9 cellular contexts compared by ENCODE assay signal in the genomic region with DNA sequence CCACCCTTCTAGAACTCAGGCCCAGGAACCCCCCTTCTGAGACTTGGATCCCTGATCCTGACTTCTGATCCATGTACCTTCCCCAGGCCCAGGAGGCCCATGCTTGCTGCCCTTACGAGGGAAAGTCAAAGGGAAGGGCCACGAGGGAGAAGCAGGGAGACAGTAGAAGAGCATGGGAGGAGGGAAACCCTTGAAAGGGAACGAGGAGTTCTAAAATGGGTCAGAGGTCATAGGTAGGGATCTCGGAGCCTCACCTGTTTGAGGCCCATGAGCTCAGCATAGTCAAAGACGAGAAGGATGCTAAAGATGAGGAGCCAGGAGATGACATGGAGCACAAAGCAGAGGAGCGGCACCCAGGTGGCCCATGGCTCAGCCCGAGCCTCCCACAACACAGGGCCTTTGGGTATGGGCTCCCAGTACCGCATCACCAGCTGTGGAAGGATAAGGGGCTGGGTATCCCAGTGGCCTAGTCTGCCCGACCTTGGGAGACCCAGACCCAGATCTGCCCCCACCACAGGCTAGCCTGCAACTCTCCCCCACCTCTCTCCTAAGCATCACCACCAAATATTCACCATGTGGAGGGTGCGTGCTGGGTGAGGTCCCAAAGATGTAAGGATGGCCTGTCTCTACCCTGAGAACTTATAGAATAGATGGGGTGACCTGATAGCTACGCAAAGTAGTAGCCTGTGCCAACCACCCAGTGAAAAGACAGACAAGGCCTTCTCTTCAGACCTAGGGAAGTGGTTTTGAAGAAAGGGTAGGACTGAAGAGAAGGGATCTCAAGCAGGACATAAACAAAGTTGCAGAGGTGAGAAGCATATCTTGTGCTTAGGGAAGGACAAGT. TPM values are rescaled to one million over a fixed set of nuclear protein-coding genes. Genes with fewer than 3 reads are reported as not detected.
DNase-seq lines count a peak whose midpoint lies in the region; ATAC-seq and TF ChIP-seq lines count a peak whose summit lies in the region.
"Had no signal": no experiment of that assay in that cellular context is flagged by ENCODE, and none has a peak within 500 bp of the region (broad histone marks: within the 10 kb centered on the region; RNA-seq: fewer than 3 reads in every experiment).

No MANE protein-coding gene starts in this region.

- peaks cover 9% of the 10 kb centered on the region for H3K36me3 Mint-ChIP-seq in activated T-cell treated with anti-CD3 and anti-CD28 coated beads, Interleukin-2, amount 50 U/mL, for 4 hours (ENCODE audit: insufficient read depth)
- peaks cover 40% of the 10 kb centered on the region for H3K36me3 Mint-ChIP-seq in activated CD4-positive, alpha-beta memory T cell treated with anti-CD3 and anti-CD28 coated beads, Interleukin-2, amount 10 ng/mL, durations not matched to agents 7 days and 5 days (ENCODE audit: low read depth)

- ATAC-seq in activated T-cell treated with anti-CD3 and anti-CD28 coated beads, Interleukin-2, amount 50 U/mL, for 4 hours: no peak
- ATAC-seq in left lung (no peak), GM18517 (IDR thresholded peaks at IDR 0.05; ENCODE audit: unreplicated experiment) (no peak)

- POLR2A ChIA-PET in activated CD4-positive, alpha-beta memory T cell treated with anti-CD3 and anti-CD28 coated beads, Interleukin-2, amount 10 ng/mL, durations not matched to agents 7 days and 5 days (lab: Charles Lee): interaction anchor here (1.1 to 6.6 kb wide), 8 partner anchors 9 to 74 kb away, joined by 3 to 88 read pairs (median 8); partner anchors contain the start of genes MDC1 and TUBB

- TF ChIP-seq CTCF in left lung (IDR thresholded peaks at IDR 0.05) (no peak), tibial artery (IDR thresholded peaks at IDR 0.05) (no peak)

- CTCF ChIA-PET in activated CD4-positive, alpha-beta memory T cell treated with anti-CD3 and anti-CD28 coated beads, Interleukin-2, amount 10 ng/mL, durations not matched to agents 7 days and 5 days (lab: Charles Lee): interaction anchor here (1.2 to 4.8 kb wide), 4 partner anchors 10 to 42 kb away, joined by 4 to 31 read pairs (median 16); partner anchors contain the start of genes MDC1 and TUBB

- H3K4me3 Mint-ChIP-seq in activated T-cell treated with anti-CD3 and anti-CD28 coated beads, Interleukin-2, amount 50 U/mL, for 4 hours: peak overlapping the region; percentile 100
- peak overlapping the region; percentile 93 for H3K4me3 Mint-ChIP-seq in activated CD4-positive, alpha-beta memory T cell treated with anti-CD3 and anti-CD28 coated beads, Interleukin-2, amount 10 ng/mL, durations not matched to agents 7 days and 5 days

- H3K9me3 Mint-ChIP-seq in activated T-cell treated with anti-CD3 and anti-CD28 coated beads, Interleukin-2, amount 50 U/mL, for 4 hours: no peaks in the 10 kb centered on the region
- H3K9me3 Mint-ChIP-seq in activated CD4-positive, alpha-beta memory T cell treated with anti-CD3 and anti-CD28 coated beads, Interleukin-2, amount 10 ng/mL, durations not matched to agents 7 days and 5 days: no peaks in the 10 kb centered on the region

- H3K9me3 ChIP-seq in left lung: no peaks in the 10 kb centered on the region
- no peaks in the 10 kb centered on the region for H3K9me3 ChIP-seq in tibial artery

- H3K36me3 ChIP-seq in left lung: peaks cover 0 to 11% of the 10 kb centered on the region in 2 donors
- H3K36me3 ChIP-seq in tibial artery: no peaks in the 10 kb centered on the region

- intact Hi-C loops in left lung (cut with DNase I) (loop anchor here in 1 of 2 donors (10.0 kb wide), 1 partner anchor 46 kb away; no protein-coding TSS in a partner anchor), tibial artery (cut with DNase I; ENCODE audit: low total_unique reads) (no loop called here)

- peak overlapping the region; percentile 74 to 97 for H3K27ac ChIP-seq in left lung
- peak overlapping the region; percentile 94 to 100 for H3K27ac ChIP-seq in tibial artery

- no peak for DNase-seq in activated T-cell treated with anti-CD3 and anti-CD28 coated beads, Interleukin-2, amount 50 U/mL, for 4 hours
- DNase-seq in activated T-cell treated with anti-CD3 and anti-CD28 coated beads, Interleukin-2, amount 50 U/mL, for 48 hours: no peak
- no peak for DNase-seq in activated CD4-positive, alpha-beta memory T cell treated with anti-CD3 and anti-CD28 coated beads, Interleukin-2, amount 10 ng/mL, durations not matched to agents 7 days and 5 days
- DNase-seq in left lung (no peak), tibial artery (peak in 1 of 2 donors; percentile 57), NCI-H510A (lab: John Stamatoyannopoulos, UW) (no peak)
- no peak for DNase-seq in activated effector memory CD4-positive, alpha-beta T cell treated with anti-CD3 and anti-CD28 coated beads, Interleukin-2, amount 50 U/mL, for 16 hours
- DNase-seq: activated CD4-positive, alpha-beta T cell treated with anti-CD3 and anti-CD28 coated beads for 1 hour had no signal

- no peaks in the 10 kb centered on the region for H3K27me3 Mint-ChIP-seq in activated T-cell treated with anti-CD3 and anti-CD28 coated beads, Interleukin-2, amount 50 U/mL, for 4 hours (ENCODE audit: low read depth)
- no peaks in the 10 kb centered on the region for H3K27me3 Mint-ChIP-seq in activated CD4-positive, alpha-beta memory T cell treated with anti-CD3 and anti-CD28 coated beads, Interleukin-2, amount 10 ng/mL, durations not matched to agents 7 days and 5 days

- H3K27me3 ChIP-seq in left lung (no peaks in the 10 kb centered on the region), tibial artery (no peaks in the 10 kb centered on the region)

- peak overlapping the region in 1 of 2 donors; percentile 91 for H3K4me3 ChIP-seq in left lung
- H3K4me3 ChIP-seq in tibial artery: no peak overlapping the region

- peaks cover 44% of the 10 kb centered on the region for H3K4me1 Mint-ChIP-seq in activated T-cell treated with anti-CD3 and anti-CD28 coated beads, Interleukin-2, amount 50 U/mL, for 4 hours (ENCODE audit: low read depth)
- peaks cover 43% of the 10 kb centered on the region for H3K4me1 Mint-ChIP-seq in activated CD4-positive, alpha-beta memory T cell treated with anti-CD3 and anti-CD28 coated beads, Interleukin-2, amount 10 ng/mL, durations not matched to agents 7 days and 5 days

- H3K27ac Mint-ChIP-seq in activated CD4-positive, alpha-beta memory T cell treated with anti-CD3 and anti-CD28 coated beads, Interleukin-2, amount 10 ng/mL, durations not matched to agents 7 days and 5 days: peak overlapping the region; percentile 94

- H3K4me1 ChIP-seq in left lung (peaks cover 14 to 42% of the 10 kb centered on the region in 2 donors), tibial artery (peaks cover 0 to 62% (median 36%) of the 10 kb centered on the region in 4 donors)

RNA-seq across cellular contexts. Expression of gene NRM, which starts 1.5 kb away (rescaled TPM):
- 10 to 100 TPM in 2 of 3 donors, 1 to 10 TPM in 1; 9.7 to 10.5 (median 10.2) TPM for total RNA-seq in activated T-cell treated with anti-CD3 and anti-CD28 coated beads, Interleukin-2, amount 50 U/mL, for 4 hours
- total RNA-seq in activated CD4-positive, alpha-beta memory T cell treated with anti-CD3 and anti-CD28 coated beads, Interleukin-2, amount 10 ng/mL, durations not matched to agents 7 days and 5 days: 10 to 100 TPM; 40.5 to 41.1 TPM
- 10 to 100 TPM; 13.1 to 17.4 TPM for total RNA-seq in left lung

RNA-seq across cellular contexts. Expression of gene PPP1R18, which starts 2.8 kb away (rescaled TPM):
- 100 to 1,000 TPM; 148 to 176 (median 148) TPM for total RNA-seq in activated T-cell treated with anti-CD3 and anti-CD28 coated beads, Interleukin-2, amount 50 U/mL, for 4 hours
- total RNA-seq in activated CD4-positive, alpha-beta memory T cell treated with anti-CD3 and anti-CD28 coated beads, Interleukin-2, amount 10 ng/mL, durations not matched to agents 7 days and 5 days: 100 to 1,000 TPM; 269 to 283 TPM
- 100 to 1,000 TPM in 1 of 2 donors, 10 to 100 TPM in 1; 51.8 to 117 TPM for total RNA-seq in left lung

RNA-seq across cellular contexts. Expression of gene DHX16, which starts 16.4 kb away (rescaled TPM):
- 10 to 100 TPM; 54.2 to 57.2 (median 54.8) TPM for total RNA-seq in activated T-cell treated with anti-CD3 and anti-CD28 coated beads, Interleukin-2, amount 50 U/mL, for 4 hours
- 10 to 100 TPM; 35.6 to 37.6 TPM for total RNA-seq in activated CD4-positive, alpha-beta memory T cell treated with anti-CD3 and anti-CD28 coated beads, Interleukin-2, amount 10 ng/mL, durations not matched to agents 7 days and 5 days
- 10 to 100 TPM; 23.8 to 28.1 TPM for total RNA-seq in left lung

RNA-seq across cellular contexts. Expression of gene MDC1, which starts 27.8 kb away (rescaled TPM):
- total RNA-seq in activated T-cell treated with anti-CD3 and anti-CD28 coated beads, Interleukin-2, amount 50 U/mL, for 4 hours: 10 to 100 TPM; 65.4 to 69.5 (median 65.8) TPM
- total RNA-seq in activated CD4-positive, alpha-beta memory T cell treated with anti-CD3 and anti-CD28 coated beads, Interleukin-2, amount 10 ng/mL, durations not matched to agents 7 days and 5 days: 10 to 100 TPM; 49.7 to 54.6 TPM
- total RNA-seq in left lung: 10 to 100 TPM; 28.2 to 38.6 TPM

RNA-seq across cellular contexts. Expression of gene TUBB, which starts 30.9 kb away (rescaled TPM):
- total RNA-seq in activated T-cell treated with anti-CD3 and anti-CD28 coated beads, Interleukin-2, amount 50 U/mL, for 4 hours: 1,000 to 10,000 TPM; 1,153 to 1,485 (median 1,301) TPM
- 1,000 to 10,000 TPM; 1,162 to 1,172 TPM for total RNA-seq in activated CD4-positive, alpha-beta memory T cell treated with anti-CD3 and anti-CD28 coated beads, Interleukin-2, amount 10 ng/mL, durations not matched to agents 7 days and 5 days
- 100 to 1,000 TPM; 409 to 602 TPM for total RNA-seq in left lung
